22 cellular contexts compared by ENCODE assay signal in genomic region chr1:203479646-203480045, GRCh38. TPM values are rescaled to one million over a fixed set of nuclear protein-coding genes. Genes with fewer than 3 reads are reported as not detected.
DNase-seq lines count a peak whose midpoint lies in the region; ATAC-seq and TF ChIP-seq lines count a peak whose summit lies in the region.
"Had no signal": no experiment of that assay in that cellular context is flagged by ENCODE, and none has a peak within 500 bp of the region (broad histone marks: within the 10 kb centered on the region; RNA-seq: fewer than 3 reads in every experiment).

No MANE protein-coding gene starts in this region.

- TF ChIP-seq POLR2A in heart left ventricle (IDR thresholded peaks at IDR 0.05) (no peak), esophagus squamous epithelium (IDR thresholded peaks at IDR 0.05) (no peak), sigmoid colon (IDR thresholded peaks at IDR 0.05) (no peak), uterus (IDR thresholded peaks at IDR 0.05) (no peak), thyroid gland (IDR thresholded peaks at IDR 0.05) (no peak)

- H3K36me3 Mint-ChIP-seq in activated T-cell treated with anti-CD3 and anti-CD28 coated beads, Interleukin-2, amount 50 U/mL, for 4 hours (ENCODE audit: insufficient read depth) = no peaks in the 10 kb centered on the region

- WGBS in heart left ventricle, 4 donors = 79 to 90% (median 83%) methylated on average over 2 of the region's 2 CpGs
- WGBS in esophagus squamous epithelium, 2 donors = 58 to 80% methylated on average over 2 of the region's 2 CpGs
- WGBS in sigmoid colon, 2 donors = 86 to 89% methylated on average over 2 of the region's 2 CpGs
- WGBS in thyroid gland, 2 donors = 73 to 93% methylated on average over 2 of the region's 2 CpGs

- peaks cover 1% of the 10 kb centered on the region for H3K4me1 Mint-ChIP-seq in activated T-cell treated with anti-CD3 and anti-CD28 coated beads, Interleukin-2, amount 50 U/mL, for 4 hours (ENCODE audit: low read depth)
- H3K4me1 Mint-ChIP-seq: activated T-helper 17 cell treated with anti-CD3 and anti-CD28 coated beads, Interleukin-2, amount 50 U/mL, for 72 hours had no signal

- TF ChIP-seq EP300 in sigmoid colon (IDR thresholded peaks at IDR 0.05) = no peak

- no peaks in the 10 kb centered on the region for H3K9me3 Mint-ChIP-seq in activated T-cell treated with anti-CD3 and anti-CD28 coated beads, Interleukin-2, amount 50 U/mL, for 4 hours
- H3K9me3 Mint-ChIP-seq: activated T-helper 17 cell treated with anti-CD3 and anti-CD28 coated beads, Interleukin-2, amount 50 U/mL, for 72 hours; neural progenitor cell had no signal

- H3K4me3 ChIP-seq in heart left ventricle = peak overlapping the region in 9 of 12 donors; percentile 14 to 72 (median 50)
- peak overlapping the region in 3 of 4 donors; percentile 36 to 67 (median 51) for H3K4me3 ChIP-seq in esophagus squamous epithelium
- H3K4me3 ChIP-seq in sigmoid colon = peak overlapping the region; percentile 18 to 66 (median 64)
- H3K4me3 ChIP-seq in uterus = peak overlapping the region; percentile 64 to 68
- H3K4me3 ChIP-seq in thyroid gland (replicated peaks in 1 of 3) = no peak overlapping the region
- H3K4me3 ChIP-seq: cardiac muscle cell, neural progenitor cell had no signal

- H3K27me3 Mint-ChIP-seq in activated T-cell treated with anti-CD3 and anti-CD28 coated beads, Interleukin-2, amount 50 U/mL, for 4 hours (ENCODE audit: low read depth) = peaks cover 13% of the 10 kb centered on the region

- intact Hi-C loops in heart left ventricle (cut with DNase I) = loop anchor here in 1 of 10 donors (10.0 kb wide), 1 partner anchor 115 kb away; no protein-coding TSS in a partner anchor
- intact Hi-C loops in cardiac septum (cut with DNase I) = no loop called here
- intact Hi-C loops in esophagus squamous epithelium (cut with DNase I) = no loop called here
- intact Hi-C loops in sigmoid colon (cut with DNase I) = loop anchor here (2.0 kb wide), 1 partner anchor 111 kb away; no protein-coding TSS in a partner anchor
- intact Hi-C loops in uterus (cut with DNase I; ENCODE audit: low total_unique reads) = no loop called here
- intact Hi-C loops in thyroid gland (cut with DNase I) = loop anchor here (5.0 kb wide), 1 partner anchor 37 kb away; no protein-coding TSS in a partner anchor

- ATAC-seq in heart left ventricle = no peak
- ATAC-seq in activated T-cell treated with anti-CD3 and anti-CD28 coated beads, Interleukin-2, amount 50 U/mL, for 4 hours = no peak
- ATAC-seq: activated T-helper 17 cell treated with anti-CD3 and anti-CD28 coated beads, Interleukin-2, amount 50 U/mL, for 72 hours; stimulated activated naive CD8-positive, alpha-beta T cell treated with anti-CD3 and anti-CD28 coated beads, Interleukin-15, Interleukin-2, amounts not matched to agents 100 U/mL and 50 U/mL, for 24 hours had no signal

- H3K27ac ChIP-seq in heart left ventricle (peak overlapping the region in 8 of 12 donors; percentile 31 to 88 (median 72)), esophagus squamous epithelium (peak overlapping the region; percentile 67 to 92 (median 88)), sigmoid colon (peak overlapping the region; percentile 87 to 96 (median 91)), uterus (peak overlapping the region; percentile 91 to 98), thyroid gland (peak overlapping the region in 1 of 3 donors; percentile 54)
- H3K27ac ChIP-seq: cardiac muscle cell, neural progenitor cell had no signal

- H3K9me3 ChIP-seq in heart left ventricle = no peaks in the 10 kb centered on the region
- H3K9me3 ChIP-seq in esophagus squamous epithelium = no peaks in the 10 kb centered on the region
- no peaks in the 10 kb centered on the region for H3K9me3 ChIP-seq in sigmoid colon
- no peaks in the 10 kb centered on the region for H3K9me3 ChIP-seq in uterus
- no peaks in the 10 kb centered on the region for H3K9me3 ChIP-seq in thyroid gland

- peaks cover 0 to 15% (median 5%) of the 10 kb centered on the region in 9 donors for H3K36me3 ChIP-seq in heart left ventricle
- peaks cover 0 to 12% (median 0%) of the 10 kb centered on the region in 3 donors for H3K36me3 ChIP-seq in esophagus squamous epithelium
- H3K36me3 ChIP-seq in sigmoid colon = peaks cover 12 to 20% (median 17%) of the 10 kb centered on the region in 4 donors
- no peaks in the 10 kb centered on the region for H3K36me3 ChIP-seq in uterus
- peaks cover 0 to 4% of the 10 kb centered on the region in 2 donors for H3K36me3 ChIP-seq in thyroid gland
- H3K36me3 ChIP-seq: cardiac muscle cell, neural progenitor cell had no signal

- TF ChIP-seq CTCF in heart left ventricle (IDR thresholded peaks at IDR 0.05) = no peak
- TF ChIP-seq CTCF in esophagus squamous epithelium (IDR thresholded peaks at IDR 0.05) = no peak
- no peak for TF ChIP-seq CTCF in sigmoid colon (IDR thresholded peaks at IDR 0.05)
- TF ChIP-seq CTCF in uterus (IDR thresholded peaks at IDR 0.05) = no peak
- TF ChIP-seq CTCF in thyroid gland (IDR thresholded peaks at IDR 0.05) = no peak

- no peak overlapping the region for H3K4me3 Mint-ChIP-seq in activated T-cell treated with anti-CD3 and anti-CD28 coated beads, Interleukin-2, amount 50 U/mL, for 4 hours
- H3K4me3 Mint-ChIP-seq: activated T-helper 17 cell treated with anti-CD3 and anti-CD28 coated beads, Interleukin-2, amount 50 U/mL, for 72 hours; neural progenitor cell had no signal

- DNase-seq in heart left ventricle (no peak), cardiac septum (ENCODE audit: low spot score) (no peak), esophagus squamous epithelium (lab: John Stamatoyannopoulos, UW) (no peak), sigmoid colon (no peak), uterus (no peak), thyroid gland (no peak)
- DNase-seq in activated CD4-positive, CD25-positive, alpha-beta regulatory T cell treated with anti-CD3 and anti-CD28 coated beads, Interleukin-2, amount 50 U/mL, for 72 hours = no peak
- no peak for DNase-seq in activated T-cell treated with anti-CD3 and anti-CD28 coated beads, Interleukin-2, amount 50 U/mL, for 4 hours
- DNase-seq: C1 segment of cervical spinal cord; effector CD8-positive, alpha-beta T cell; hippocampal formation; midbrain; NCI-H1436; PC-3; retina; stimulated activated naive CD8-positive, alpha-beta T cell treated with anti-CD3 and anti-CD28 coated beads, Interleukin-15, Interleukin-2, amounts not matched to agents 100 U/mL and 50 U/mL, for 24 hours; T1000 had no signal

- H3K4me1 ChIP-seq in heart left ventricle (peaks cover 0 to 39% (median 15%) of the 10 kb centered on the region in 12 donors), esophagus squamous epithelium (peaks cover 8 to 54% (median 16%) of the 10 kb centered on the region in 3 donors), sigmoid colon (peaks cover 0 to 78% (median 67%) of the 10 kb centered on the region in 4 donors), uterus (peaks cover 0 to 9% of the 10 kb centered on the region in 2 donors), thyroid gland (peaks cover 6 to 26% of the 10 kb centered on the region in 2 donors)

- H3K27me3 ChIP-seq in heart left ventricle = no peaks in the 10 kb centered on the region
- peaks cover 0 to 17% (median 0%) of the 10 kb centered on the region in 4 donors for H3K27me3 ChIP-seq in esophagus squamous epithelium
- no peaks in the 10 kb centered on the region for H3K27me3 ChIP-seq in sigmoid colon
- H3K27me3 ChIP-seq in uterus = no peaks in the 10 kb centered on the region
- no peaks in the 10 kb centered on the region for H3K27me3 ChIP-seq in thyroid gland
- H3K27me3 ChIP-seq: cardiac muscle cell, neural progenitor cell had no signal

RNA-seq across cellular contexts. Expression of gene PRELP, which starts 4.0 kb away (rescaled TPM):
- 10 to 100 TPM in 6 of 9 donors, 1 to 10 TPM in 3; 3.6 to 61.9 (median 13.6) TPM for total RNA-seq in heart left ventricle
- 10 to 100 TPM in 1 of 2 donors, 1 to 10 TPM in 1; 7.8 to 14.6 TPM for polyA plus RNA-seq in heart left ventricle
- total RNA-seq in cardiac septum = 49.7 TPM
- total RNA-seq in esophagus squamous epithelium = 10 to 100 TPM in 2 of 4 donors, 1 to 10 TPM in 2; 2.2 to 71.0 (median 9.1) TPM
- total RNA-seq in sigmoid colon = 100 to 1,000 TPM in 1 of 4 donors, 10 to 100 TPM in 3; 45.7 to 133 (median 77.9) TPM
- polyA plus RNA-seq in sigmoid colon = 10 to 100 TPM in 1 of 3 donors, 1 to 10 TPM in 1, under 1 TPM in 1; 0.92 to 15.1 (median 7.2) TPM
- 100 to 1,000 TPM in 1 of 4 donors, 10 to 100 TPM in 2, 1 to 10 TPM in 1; 6.2 to 117 (median 56.6) TPM for total RNA-seq in uterus
- 10 to 100 TPM; 17.5 to 86.1 (median 35.4) TPM for total RNA-seq in thyroid gland
- under 1 TPM; 0.03 to 0.05 (median 0.03) TPM for total RNA-seq in activated T-cell treated with anti-CD3 and anti-CD28 coated beads, Interleukin-2, amount 50 U/mL, for 4 hours
- total RNA-seq: activated T-helper 17 cell treated with anti-CD3 and anti-CD28 coated beads, Interleukin-2, amount 50 U/mL, for 72 hours; cardiac muscle cell; PC-3 had no signal

RNA-seq across cellular contexts. Expression of gene OPTC, which starts 14.3 kb away (rescaled TPM):
- total RNA-seq in heart left ventricle (not detected), cardiac septum (not detected), esophagus squamous epithelium (not detected), sigmoid colon (not detected), uterus (not detected), thyroid gland (not detected)
- polyA plus RNA-seq in heart left ventricle (not detected), sigmoid colon (not detected)
- total RNA-seq in activated T-cell treated with anti-CD3 and anti-CD28 coated beads, Interleukin-2, amount 50 U/mL, for 4 hours = not detected
- total RNA-seq: activated T-helper 17 cell treated with anti-CD3 and anti-CD28 coated beads, Interleukin-2, amount 50 U/mL, for 72 hours; cardiac muscle cell; PC-3 had no signal
- polyA plus RNA-seq: adipose tissue, cardiac muscle cell, keratinocyte had no signal

Comparison
In these comparisons a context has a peak if more than half of its experiments do, and no peak if none do; other contexts are left out.
1. H3K4me3 ChIP-seq: peak in heart left ventricle (9 of 12), esophagus squamous epithelium (3 of 4), sigmoid colon (4 of 4) and uterus (2 of 2); none in thyroid gland (0 of 3).
2. intact Hi-C loops: an anchor here in sigmoid colon (2.0 kb wide) and thyroid gland (5.0 kb wide); none called in cardiac septum, esophagus squamous epithelium and uterus.